1 cellular context compared by ENCODE assay signal in the genomic region with DNA sequence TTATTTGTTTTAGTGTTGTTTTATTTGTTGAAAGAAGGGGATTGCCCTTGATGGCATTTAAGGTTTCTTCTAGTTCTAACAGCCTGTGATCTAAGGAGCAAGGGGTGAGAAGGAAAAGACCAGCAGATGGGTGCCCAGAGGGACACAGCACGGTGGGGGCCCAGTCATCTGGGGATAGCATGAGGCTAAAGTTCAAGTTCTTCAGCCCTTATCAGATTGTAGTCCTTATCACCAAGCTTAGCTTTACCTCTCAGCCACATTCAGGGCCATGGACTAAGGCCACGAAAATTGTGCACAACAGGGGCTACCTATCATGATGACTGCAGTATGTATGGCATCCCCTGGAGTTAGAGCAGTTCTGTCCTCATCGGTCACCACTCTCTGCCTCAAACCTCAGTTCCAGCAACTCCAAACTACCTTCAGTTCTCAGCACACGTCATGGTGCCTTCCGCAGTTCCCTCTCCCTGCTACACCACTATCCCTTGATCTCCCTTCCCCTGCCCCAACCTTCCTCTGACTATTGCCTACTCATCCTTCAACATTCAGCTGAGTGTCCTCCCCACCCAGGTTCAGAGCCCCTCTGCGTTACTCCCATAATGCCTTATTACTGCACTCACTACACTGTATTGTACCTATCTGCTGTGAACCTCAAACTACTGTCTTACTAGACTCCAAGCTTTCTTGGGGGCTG.
TF ChIP-seq lines count a peak whose summit lies in the region.

No MANE protein-coding gene starts in this region.

TF ChIP-seq in IMR-90, 13 proteins besides CTCF, POLR2A, EP300 and RAD21:
- no peak for TF ChIP-seq SMC3 (IDR thresholded peaks at IDR 0.05; ENCODE audit: low read depth, low read length)
- no peak for TF ChIP-seq MXI1 (IDR thresholded peaks at IDR 0.05; ENCODE audit: borderline replicate concordance, low read depth, low read length)
- TF ChIP-seq FOS (IDR thresholded peaks at IDR 0.05; ENCODE audit: low read depth, low read length), result no peak
- TF ChIP-seq ELK1 (IDR thresholded peaks at IDR 0.05; ENCODE audit: borderline replicate concordance, low read depth, low read length), result no peak
- no peak for TF ChIP-seq MAZ (IDR thresholded peaks at IDR 0.05; ENCODE audit: borderline replicate concordance, low read depth, low read length)
- TF ChIP-seq MAFK (IDR thresholded peaks at IDR 0.05; ENCODE audit: low read depth, low read length), result no peak
- TF ChIP-seq RCOR1 (IDR thresholded peaks at IDR 0.05; ENCODE audit: insufficient replicate concordance, low read length), result no peak
